1 cellular context compared by ENCODE assay signal in the genomic region with DNA sequence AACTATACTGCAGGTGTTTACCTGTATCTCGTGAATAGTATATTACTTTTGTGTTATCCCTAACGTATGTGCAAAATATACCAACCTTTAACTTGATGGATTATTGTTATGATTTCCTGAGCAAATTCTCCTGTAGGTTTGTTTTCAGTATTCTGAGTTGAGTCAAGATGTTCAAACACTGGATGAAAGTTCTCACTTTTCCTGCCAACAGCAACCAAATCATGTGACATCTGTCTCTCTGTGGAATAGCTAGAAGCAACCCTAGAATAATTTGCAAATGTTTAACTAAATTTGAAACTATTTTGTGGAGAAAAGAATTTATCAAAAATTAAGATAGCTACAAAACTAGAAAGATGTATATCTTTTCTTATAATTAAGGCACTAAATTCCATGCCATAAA.
TF ChIP-seq lines count a peak whose summit lies in the region.

No MANE protein-coding gene starts in this region.

TF ChIP-seq in HepG2, 621 proteins besides CTCF, POLR2A, EP300 and RAD21 (continued from another document):
- TF ChIP-seq, protein P1, sequence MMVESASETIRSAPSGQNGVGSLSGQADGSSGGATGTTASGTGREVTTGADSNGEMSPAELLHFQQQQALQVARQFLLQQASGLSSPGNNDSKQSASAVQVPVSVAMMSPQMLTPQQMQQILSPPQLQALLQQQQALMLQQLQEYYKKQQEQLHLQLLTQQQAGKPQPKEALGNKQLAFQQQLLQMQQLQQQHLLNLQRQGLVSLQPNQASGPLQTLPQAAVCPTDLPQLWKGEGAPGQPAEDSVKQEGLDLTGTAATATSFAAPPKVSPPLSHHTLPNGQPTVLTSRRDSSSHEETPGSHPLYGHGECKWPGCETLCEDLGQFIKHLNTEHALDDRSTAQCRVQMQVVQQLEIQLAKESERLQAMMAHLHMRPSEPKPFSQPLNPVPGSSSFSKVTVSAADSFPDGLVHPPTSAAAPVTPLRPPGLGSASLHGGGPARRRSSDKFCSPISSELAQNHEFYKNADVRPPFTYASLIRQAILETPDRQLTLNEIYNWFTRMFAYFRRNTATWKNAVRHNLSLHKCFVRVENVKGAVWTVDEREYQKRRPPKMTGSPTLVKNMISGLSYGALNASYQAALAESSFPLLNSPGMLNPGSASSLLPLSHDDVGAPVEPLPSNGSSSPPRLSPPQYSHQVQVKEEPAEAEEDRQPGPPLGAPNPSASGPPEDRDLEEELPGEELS (CRISPR knock-in tag; IDR thresholded peaks at IDR 0.05): no peak
- TF ChIP-seq POLR2G (IDR thresholded peaks at IDR 0.05; ENCODE audit: low read depth, low read length) (no peak), TBP (CRISPR knock-in tag; IDR thresholded peaks at IDR 0.05) (no peak), THAP11 (CRISPR knock-in tag; IDR thresholded peaks at IDR 0.05) (no peak), ZSCAN21 (CRISPR knock-in tag; IDR thresholded peaks at IDR 0.05; ENCODE audit: borderline replicate concordance) (no peak), ERF (CRISPR knock-in tag; IDR thresholded peaks at IDR 0.05) (no peak)
- TF ChIP-seq, protein P2, sequence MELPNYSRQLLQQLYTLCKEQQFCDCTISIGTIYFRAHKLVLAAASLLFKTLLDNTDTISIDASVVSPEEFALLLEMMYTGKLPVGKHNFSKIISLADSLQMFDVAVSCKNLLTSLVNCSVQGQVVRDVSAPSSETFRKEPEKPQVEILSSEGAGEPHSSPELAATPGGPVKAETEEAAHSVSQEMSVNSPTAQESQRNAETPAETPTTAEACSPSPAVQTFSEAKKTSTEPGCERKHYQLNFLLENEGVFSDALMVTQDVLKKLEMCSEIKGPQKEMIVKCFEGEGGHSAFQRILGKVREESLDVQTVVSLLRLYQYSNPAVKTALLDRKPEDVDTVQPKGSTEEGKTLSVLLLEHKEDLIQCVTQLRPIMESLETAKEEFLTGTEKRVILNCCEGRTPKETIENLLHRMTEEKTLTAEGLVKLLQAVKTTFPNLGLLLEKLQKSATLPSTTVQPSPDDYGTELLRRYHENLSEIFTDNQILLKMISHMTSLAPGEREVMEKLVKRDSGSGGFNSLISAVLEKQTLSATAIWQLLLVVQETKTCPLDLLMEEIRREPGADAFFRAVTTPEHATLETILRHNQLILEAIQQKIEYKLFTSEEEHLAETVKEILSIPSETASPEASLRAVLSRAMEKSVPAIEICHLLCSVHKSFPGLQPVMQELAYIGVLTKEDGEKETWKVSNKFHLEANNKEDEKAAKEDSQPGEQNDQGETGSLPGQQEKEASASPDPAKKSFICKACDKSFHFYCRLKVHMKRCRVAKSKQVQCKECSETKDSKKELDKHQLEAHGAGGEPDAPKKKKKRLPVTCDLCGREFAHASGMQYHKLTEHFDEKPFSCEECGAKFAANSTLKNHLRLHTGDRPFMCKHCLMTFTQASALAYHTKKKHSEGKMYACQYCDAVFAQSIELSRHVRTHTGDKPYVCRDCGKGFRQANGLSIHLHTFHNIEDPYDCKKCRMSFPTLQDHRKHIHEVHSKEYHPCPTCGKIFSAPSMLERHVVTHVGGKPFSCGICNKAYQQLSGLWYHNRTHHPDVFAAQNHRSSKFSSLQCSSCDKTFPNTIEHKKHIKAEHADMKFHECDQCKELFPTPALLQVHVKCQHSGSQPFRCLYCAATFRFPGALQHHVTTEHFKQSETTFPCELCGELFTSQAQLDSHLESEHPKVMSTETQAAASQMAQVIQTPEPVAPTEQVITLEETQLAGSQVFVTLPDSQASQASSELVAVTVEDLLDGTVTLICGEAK (IDR thresholded peaks at IDR 0.05): no peak
- TF ChIP-seq, protein P2 (CRISPR knock-in tag; IDR thresholded peaks at IDR 0.05): no peak
- TF ChIP-seq, protein P3, sequence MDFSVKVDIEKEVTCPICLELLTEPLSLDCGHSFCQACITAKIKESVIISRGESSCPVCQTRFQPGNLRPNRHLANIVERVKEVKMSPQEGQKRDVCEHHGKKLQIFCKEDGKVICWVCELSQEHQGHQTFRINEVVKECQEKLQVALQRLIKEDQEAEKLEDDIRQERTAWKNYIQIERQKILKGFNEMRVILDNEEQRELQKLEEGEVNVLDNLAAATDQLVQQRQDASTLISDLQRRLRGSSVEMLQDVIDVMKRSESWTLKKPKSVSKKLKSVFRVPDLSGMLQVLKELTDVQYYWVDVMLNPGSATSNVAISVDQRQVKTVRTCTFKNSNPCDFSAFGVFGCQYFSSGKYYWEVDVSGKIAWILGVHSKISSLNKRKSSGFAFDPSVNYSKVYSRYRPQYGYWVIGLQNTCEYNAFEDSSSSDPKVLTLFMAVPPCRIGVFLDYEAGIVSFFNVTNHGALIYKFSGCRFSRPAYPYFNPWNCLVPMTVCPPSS (IDR thresholded peaks at IDR 0.05): no peak
- TF ChIP-seq, protein P4, sequence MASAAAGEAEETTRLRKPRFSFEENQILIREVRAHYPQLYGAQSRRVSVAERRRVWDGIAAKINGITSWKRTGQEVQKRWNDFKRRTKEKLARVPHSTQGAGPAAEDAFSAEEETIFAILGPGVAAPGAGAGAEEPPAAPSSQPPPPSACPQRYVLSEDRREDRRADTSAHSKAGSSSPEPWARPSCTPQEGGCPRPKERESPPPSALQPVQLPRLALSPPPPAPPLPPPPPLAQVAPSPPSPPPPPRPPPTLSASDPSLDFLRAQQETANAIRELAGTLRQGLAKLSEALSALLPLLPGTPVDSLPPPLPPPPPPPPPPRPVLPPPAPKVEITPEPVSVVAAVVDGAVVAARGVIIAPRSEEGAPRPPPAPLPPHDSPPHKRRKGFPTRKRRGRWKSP (CRISPR knock-in tag; IDR thresholded peaks at IDR 0.05): no peak
- TF ChIP-seq, protein P5, sequence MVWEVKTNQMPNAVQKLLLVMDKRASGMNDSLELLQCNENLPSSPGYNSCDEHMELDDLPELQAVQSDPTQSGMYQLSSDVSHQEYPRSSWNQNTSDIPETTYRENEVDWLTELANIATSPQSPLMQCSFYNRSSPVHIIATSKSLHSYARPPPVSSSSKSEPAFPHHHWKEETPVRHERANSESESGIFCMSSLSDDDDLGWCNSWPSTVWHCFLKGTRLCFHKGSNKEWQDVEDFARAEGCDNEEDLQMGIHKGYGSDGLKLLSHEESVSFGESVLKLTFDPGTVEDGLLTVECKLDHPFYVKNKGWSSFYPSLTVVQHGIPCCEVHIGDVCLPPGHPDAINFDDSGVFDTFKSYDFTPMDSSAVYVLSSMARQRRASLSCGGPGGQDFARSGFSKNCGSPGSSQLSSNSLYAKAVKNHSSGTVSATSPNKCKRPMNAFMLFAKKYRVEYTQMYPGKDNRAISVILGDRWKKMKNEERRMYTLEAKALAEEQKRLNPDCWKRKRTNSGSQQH (CRISPR knock-in tag; IDR thresholded peaks at IDR 0.05; ENCODE audit: low read depth): no peak
